ENCODE assay signal across 12 cellular contexts in the genomic region with DNA sequence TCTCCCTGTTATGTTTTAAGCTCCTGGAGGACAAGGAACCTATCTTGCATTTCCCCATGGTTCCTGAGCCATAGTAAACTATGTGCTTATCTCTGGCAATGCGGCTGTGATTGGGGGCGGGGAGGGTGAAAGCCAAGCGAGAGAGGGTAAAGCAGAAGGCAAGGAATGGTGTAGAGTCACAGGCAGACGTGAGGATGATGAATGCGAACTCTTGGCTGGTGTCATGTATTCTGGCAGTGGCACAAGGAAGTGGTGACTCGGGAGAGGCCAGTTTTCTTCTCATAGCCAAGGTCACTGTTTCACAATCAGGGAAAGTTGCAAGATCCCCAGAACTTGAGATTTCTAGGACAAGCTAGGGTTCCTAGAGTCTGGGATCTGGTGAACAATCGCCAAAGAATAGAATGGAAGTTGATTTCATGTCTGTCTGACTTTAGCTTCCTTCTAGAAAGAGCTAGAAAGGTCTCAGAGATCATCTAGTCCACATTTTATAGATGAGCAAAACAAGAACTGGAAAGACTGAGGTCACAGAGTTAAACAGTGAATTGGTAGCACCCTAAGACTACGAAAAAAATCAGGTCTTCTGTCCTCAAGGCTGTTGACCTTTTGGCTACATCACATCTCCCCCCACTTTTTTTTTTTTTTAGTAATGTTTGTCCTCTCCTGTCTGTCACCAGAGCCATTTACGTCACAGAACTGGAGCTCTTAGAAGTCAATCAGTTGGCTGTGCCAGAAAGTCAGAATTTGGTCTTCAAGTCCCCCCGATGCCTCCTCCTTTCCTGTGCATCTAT.
DNase-seq lines count a peak whose midpoint lies in the region; ATAC-seq, FAIRE-seq and TF ChIP-seq lines count a peak whose summit lies in the region.
"Had no signal": no experiment of that assay in that cellular context is flagged by ENCODE, and none has a peak within 500 bp of the region (broad histone marks: within the 10 kb centered on the region; RNA-seq: fewer than 3 reads in every experiment).

No MANE protein-coding gene starts in this region.

- CTCF ChIA-PET in IMR-90 (lab: Yijun Ruan, JAX), result no interaction called here

- H3K27ac ChIP-seq in IMR-90 (ENCODE audit: insufficient read depth, low read length), result no peak overlapping the region
- H3K27ac ChIP-seq in colonic mucosa, result no peak overlapping the region
- peak overlapping the region in 1 of 2 donors; percentile 40 for H3K27ac ChIP-seq in small intestine (ENCODE audit: low read depth in 1 of 2, low read length in 1 of 2)

- H2AK5ac ChIP-seq in IMR-90 (ENCODE audit: low read depth, low read length), result no peak overlapping the region

- no peak overlapping the region for H3K14ac ChIP-seq in IMR-90 (replicated peaks; ENCODE audit: low read depth, low read length)

- H4K20me1 ChIP-seq in IMR-90 (ENCODE audit: insufficient read depth, low read length), result no peaks in the 10 kb centered on the region

- no peaks in the 10 kb centered on the region for H3K27me3 ChIP-seq in IMR-90 (ENCODE audit: control insufficient read depth, insufficient read depth, low read length)
- H3K27me3 ChIP-seq in colonic mucosa, result no peaks in the 10 kb centered on the region
- H3K27me3 ChIP-seq in small intestine (ENCODE audit: control insufficient read depth in 2 of 2, insufficient read depth in 2 of 2, low read length in 2 of 2), result no peaks in the 10 kb centered on the region

- TF ChIP-seq CTCF in IMR-90 (conservative IDR thresholded peaks at IDR 0.05; ENCODE audit: low read depth, low read length) (no peak), colonic mucosa (IDR thresholded peaks at IDR 0.05) (no peak)

- in situ Hi-C loops in IMR-90 (cut with MboI; ENCODE audit: low sequenced_read_pairs), result no loop called here

- dilution Hi-C loops in IMR-90 (cut with HindIII; ENCODE audit: low sequenced_read_pairs, unreplicated experiment), result no loop called here

- H2BK120ac ChIP-seq in IMR-90 (ENCODE audit: low read depth, low read length), result no peak overlapping the region

- H3K9me1 ChIP-seq in IMR-90 (ENCODE audit: insufficient read depth, low read length), result no peaks in the 10 kb centered on the region

- H3K36me3 ChIP-seq in IMR-90 (ENCODE audit: control insufficient read depth, insufficient read depth, low read length), result no peaks in the 10 kb centered on the region
- H3K36me3 ChIP-seq in colonic mucosa, result no peaks in the 10 kb centered on the region
- H3K36me3 ChIP-seq in small intestine (ENCODE audit: control insufficient read depth in 2 of 2, insufficient read depth in 2 of 2, low read length in 2 of 2), result no peaks in the 10 kb centered on the region

- no peak overlapping the region for H3K56ac ChIP-seq in IMR-90 (ENCODE audit: extremely low read depth, insufficient read depth, low read length)

- no peak overlapping the region for H2BK15ac ChIP-seq in IMR-90 (ENCODE audit: low read depth, low read length)

- intact Hi-C loops in IMR-90 (cut with micrococcal nuclease), result no loop called here
- intact Hi-C loops in colonic mucosa (cut with DNase I), result no loop called here
- intact Hi-C loops in left colon (cut with DNase I, micrococcal nuclease), result no loop called here

- H3K9me3 ChIP-seq in IMR-90 (ENCODE audit: control insufficient read depth, insufficient read depth, low read length) (no peaks in the 10 kb centered on the region), colonic mucosa (no peaks in the 10 kb centered on the region), small intestine (ENCODE audit: control insufficient read depth, low read depth) (no peaks in the 10 kb centered on the region)

- POLR2A ChIA-PET in IMR-90 (lab: Charles Lee; ENCODE audit: unreplicated experiment), result no interaction called here

- H3K4me2 ChIP-seq in IMR-90 (ENCODE audit: low read depth, low read length), result no peak overlapping the region

- no peak for FAIRE-seq in small intestine (lab: Jason Lieb, UNC)

- DNase-seq in IMR-90 (peak; percentile 3), colonic mucosa (peak; percentile 70), left colon (peak; percentile 43 to 61), small intestine (peak; percentile 92), NCI-H1436 (lab: John Stamatoyannopoulos, UW) (no peak), occipital lobe (lab: John Stamatoyannopoulos, UW) (no peak)
- DNase-seq in activated effector memory CD4-positive, alpha-beta T cell treated with anti-CD3 and anti-CD28 coated beads, Interleukin-2, amount 50 U/mL, for 16 hours, result no peak
- DNase-seq in activated naive CD4-positive, alpha-beta T cell treated with anti-CD3 and anti-CD28 coated beads, Interleukin-2, amount 50 U/mL, for 72 hours (ENCODE audit: low spot score in 2 of 2), result no peak
- DNase-seq: aorta; CD8-positive, alpha-beta T cell; NCI-H187; NCI-H82 had no signal

- ATAC-seq in IMR-90 (ENCODE audit: low read depth), result no peak
- peak; percentile 99 for ATAC-seq in left colon
- ATAC-seq in activated naive CD4-positive, alpha-beta T cell treated with anti-CD3 and anti-CD28 coated beads, Interleukin-2, amount 50 U/mL, for 72 hours, result no peak
- ATAC-seq: CD8-positive, alpha-beta T cell had no signal

- peaks cover 0 to 4% of the 10 kb centered on the region in 2 donors for H3K9me3 Mint-ChIP-seq in activated naive CD4-positive, alpha-beta T cell treated with anti-CD3 and anti-CD28 coated beads, Interleukin-2, amount 50 U/mL, for 72 hours

- H4K91ac ChIP-seq in IMR-90 (ENCODE audit: insufficient read depth, low read depth, low read length), result no peak overlapping the region

- WGBS in IMR-90 (ENCODE audit: extremely low coverage in 2 of 2, insufficient read length in 1 of 2), 2 experiments, result 71% methylated on average over 1 of the region's 10 CpGs; no CpG with 5 or more reads in 1 of the 2 experiments
- 30 to 54% (median 43%) methylated on average over 10 of the region's 10 CpGs for WGBS in small intestine, 3 donors

- no peaks in the 10 kb centered on the region for H3K36me3 Mint-ChIP-seq in activated naive CD4-positive, alpha-beta T cell treated with anti-CD3 and anti-CD28 coated beads, Interleukin-2, amount 50 U/mL, for 72 hours
- H3K36me3 Mint-ChIP-seq: CD8-positive, alpha-beta T cell had no signal

- TF ChIP-seq RAD21 in IMR-90 (IDR thresholded peaks at IDR 0.05; ENCODE audit: low read length), result no peak

- H3K4ac ChIP-seq in IMR-90 (ENCODE audit: low read depth, low read length), result no peak overlapping the region

- H3K79me1 ChIP-seq in IMR-90 (ENCODE audit: low read depth in 1 of 2, low read length in 2 of 2), result no peaks in the 10 kb centered on the region

- no peak overlapping the region for H4K8ac ChIP-seq in IMR-90 (ENCODE audit: low read depth in 2 of 2, low read length in 2 of 2)

- H3K9ac ChIP-seq in IMR-90 (ENCODE audit: low read depth, low read length), result no peak overlapping the region
- no peak overlapping the region for H3K9ac ChIP-seq in colonic mucosa (ENCODE audit: low read depth in 2 of 2, low read length in 2 of 2)

- H3K23ac ChIP-seq in IMR-90 (ENCODE audit: low read depth, low read length), result no peak overlapping the region

- no peak overlapping the region for H2AK9ac ChIP-seq in IMR-90 (replicated peaks; ENCODE audit: low read depth, low read length, poor library complexity)

- H3K4me3 ChIP-seq in IMR-90 (ENCODE audit: insufficient read depth, low read depth, low read length), result no peak overlapping the region
- no peak overlapping the region for H3K4me3 ChIP-seq in colonic mucosa
- H3K4me3 ChIP-seq in small intestine (ENCODE audit: low read depth in 1 of 2, low read length in 2 of 2), result no peak overlapping the region

- H2AFZ ChIP-seq in IMR-90 (replicated peaks; ENCODE audit: low read length, poor library complexity), result no peak overlapping the region

- BruUV-seq in IMR-90 (replicated peaks; lab: Mats Ljungman, UMichigan), result no TSS peak

- TF ChIP-seq POLR2A in IMR-90 (IDR thresholded peaks at IDR 0.05; ENCODE audit: low read depth, low read length), result no peak

- no peak overlapping the region for H2BK20ac ChIP-seq in IMR-90 (ENCODE audit: low read depth, low read length)

- no peak overlapping the region for H3K27ac Mint-ChIP-seq in activated naive CD4-positive, alpha-beta T cell treated with anti-CD3 and anti-CD28 coated beads, Interleukin-2, amount 50 U/mL, for 72 hours
- H3K27ac Mint-ChIP-seq: CD8-positive, alpha-beta T cell had no signal

- H2BK5ac ChIP-seq in IMR-90 (ENCODE audit: low read depth, low read length, poor library complexity, severe bottlenecking), result no peak overlapping the region

- H4K5ac ChIP-seq in IMR-90 (ENCODE audit: low read depth, low read length), result no peak overlapping the region

- H3K18ac ChIP-seq in IMR-90 (ENCODE audit: low read depth, low read length), result no peak overlapping the region

- no peaks in the 10 kb centered on the region for H3K4me1 ChIP-seq in IMR-90 (ENCODE audit: control insufficient read depth, insufficient read depth, low read length)
- no peaks in the 10 kb centered on the region for H3K4me1 ChIP-seq in colonic mucosa
- H3K4me1 ChIP-seq in small intestine (ENCODE audit: control insufficient read depth in 2 of 2, insufficient read depth in 1 of 2, low read depth in 1 of 2, low read length in 1 of 2), result no peaks in the 10 kb centered on the region

TF ChIP-seq in IMR-90, 13 proteins besides CTCF, POLR2A, EP300 and RAD21:
- TF ChIP-seq CEBPB (IDR thresholded peaks at IDR 0.05; ENCODE audit: low read depth, low read length) (peak; percentile 9; the same call in 1 of the 2 replicates), RCOR1 (IDR thresholded peaks at IDR 0.05; ENCODE audit: insufficient replicate concordance, low read length) (no peak)

Comparison
In these comparisons a context has a peak if more than half of its experiments do, and no peak if none do; other contexts are left out.
1. DNase-seq: peak in IMR-90 (single experiment), colonic mucosa (single experiment), left colon (2 of 2) and small intestine (single experiment); none in NCI-H1436 (single experiment), occipital lobe (single experiment), activated effector memory CD4-positive, alpha-beta T cell treated with anti-CD3 and anti-CD28 coated beads, Interleukin-2, amount 50 U/mL, for 16 hours (single experiment) and activated naive CD4-positive, alpha-beta T cell treated with anti-CD3 and anti-CD28 coated beads, Interleukin-2, amount 50 U/mL, for 72 hours (0 of 2).